ENCODE assay signal across 8 cellular contexts in the genomic region with DNA sequence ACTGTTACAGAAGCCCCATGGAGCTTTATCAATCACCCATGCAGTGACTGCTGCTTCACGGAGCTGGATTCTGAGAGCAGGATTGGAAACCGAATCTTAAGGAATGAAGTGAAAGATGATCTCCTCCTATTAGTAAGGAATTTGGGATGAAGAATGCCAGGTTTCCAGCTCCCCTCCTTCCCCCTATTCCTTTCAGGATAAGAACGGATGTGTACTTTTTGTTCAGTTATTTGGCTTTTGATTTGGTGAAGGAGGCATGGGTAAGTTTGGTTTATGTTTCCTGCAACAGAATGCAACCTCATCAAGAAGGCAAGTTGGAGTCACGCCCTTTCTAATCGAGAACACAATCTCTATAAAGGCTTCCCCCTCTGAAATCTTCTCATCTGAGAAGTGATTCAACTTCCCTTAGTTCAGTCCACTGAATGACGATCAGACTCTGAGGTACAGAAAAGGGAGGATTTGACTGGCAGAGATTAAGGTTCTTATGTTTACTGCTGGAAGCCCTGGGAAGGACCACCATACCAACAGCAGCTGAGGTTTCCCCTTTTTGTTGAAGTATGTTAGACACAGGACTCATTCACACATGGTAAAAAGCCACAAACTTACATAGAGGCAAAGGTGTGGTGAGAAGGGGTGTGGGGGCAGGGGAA. TPM values are rescaled to one million over a fixed set of nuclear protein-coding genes. Genes with fewer than 3 reads are reported as not detected.
DNase-seq lines count a peak whose midpoint lies in the region; ATAC-seq and TF ChIP-seq lines count a peak whose summit lies in the region.

No MANE protein-coding gene starts in this region.

- no peaks in the 10 kb centered on the region for H3K27me3 ChIP-seq in prostate gland (replicated peaks; ENCODE audit: insufficient read depth)

- TF ChIP-seq CTCF in HFF-Myc (IDR thresholded peaks at IDR 0.05; ENCODE audit: low read depth, low read length, missing control alignments) (no peak), epithelial cell of esophagus (IDR thresholded peaks at IDR 0.05; ENCODE audit: insufficient read depth, low read depth, low read length, missing control alignments) (no peak), prostate gland (IDR thresholded peaks at IDR 0.05) (no peak), endothelial cell (IDR thresholded peaks at IDR 0.05; ENCODE audit: unreplicated experiment) (no peak)

- no peaks in the 10 kb centered on the region for H3K9me3 ChIP-seq in prostate gland

- peaks cover 8% of the 10 kb centered on the region for H3K36me3 Mint-ChIP-seq in endothelial cell (ENCODE audit: low read depth, unreplicated experiment)

- TF ChIP-seq POLR2A in prostate gland (IDR thresholded peaks at IDR 0.05): no peak

- no peak overlapping the region for H3K27ac Mint-ChIP-seq in endothelial cell (ENCODE audit: unreplicated experiment)

- peaks cover 31% of the 10 kb centered on the region for H3K4me1 Mint-ChIP-seq in endothelial cell (ENCODE audit: unreplicated experiment)

- H3K4me1 ChIP-seq in prostate gland (replicated peaks): peaks cover 48% of the 10 kb centered on the region

- H3K4me3 ChIP-seq in HFF-Myc (replicated peaks; ENCODE audit: low read depth, low read length): peak overlapping the region; percentile 20
- no peak overlapping the region for H3K4me3 ChIP-seq in epithelial cell of esophagus (ENCODE audit: low read length)
- peak overlapping the region in 1 of 2 donors; percentile 2 for H3K4me3 ChIP-seq in prostate gland

- no peaks in the 10 kb centered on the region for H3K36me3 ChIP-seq in prostate gland

- no peak overlapping the region for H3K4me3 Mint-ChIP-seq in endothelial cell (ENCODE audit: unreplicated experiment)

- H3K27me3 Mint-ChIP-seq in endothelial cell (ENCODE audit: unreplicated experiment): peaks cover 7% of the 10 kb centered on the region

- no peak for ATAC-seq in GM21529 (IDR thresholded peaks at IDR 0.05; ENCODE audit: unreplicated experiment)

- H3K9me3 Mint-ChIP-seq in endothelial cell (ENCODE audit: unreplicated experiment): no peaks in the 10 kb centered on the region

- intact Hi-C loops in prostate gland (cut with DNase I): loop anchor here (5.0 kb wide), 1 partner anchor 39 kb away; no protein-coding TSS in a partner anchor

- 4% methylated on average over 6 of the region's 6 CpGs for WGBS in prostate gland

- H3K27ac ChIP-seq in prostate gland: peak overlapping the region; percentile 98

- DNase-seq in HFF-Myc (ENCODE audit: extremely low read depth, low read depth): peak; percentile 33
- peak; percentile 51 for DNase-seq in T-helper 22 cell (ENCODE audit: low read depth)
- DNase-seq in epithelial cell of esophagus (ENCODE audit: low read depth): peak; percentile 15
- DNase-seq in prostate gland (ENCODE audit: low spot score): no peak
- no peak for DNase-seq in NCI-H1436 treated with DMSO at 0.1 percent for 48 hours (lab: John Stamatoyannopoulos, UW)
- DNase-seq in endothelial cell (ENCODE audit: low spot score): no peak
- no peak for DNase-seq in NCI-H2171 treated with DMSO at 0.1 percent for 48 hours (lab: John Stamatoyannopoulos, UW)

RNA-seq across cellular contexts. Expression of gene ELMO2, which starts 5.5 kb away (rescaled TPM):
- total RNA-seq in prostate gland (100 to 1,000 TPM in 1 of 2 donors, 10 to 100 TPM in 1; 47.7 to 117 TPM), endothelial cell (ENCODE audit: unreplicated experiment) (35.6 TPM)

Comparison
In these comparisons a context has a peak if more than half of its experiments do, and no peak if none do; other contexts are left out.
1. DNase-seq: peak in HFF-Myc (single experiment), T-helper 22 cell (single experiment) and epithelial cell of esophagus (single experiment); none in prostate gland (single experiment), NCI-H1436 treated with DMSO at 0.1 percent for 48 hours (single experiment), endothelial cell (single experiment) and NCI-H2171 treated with DMSO at 0.1 percent for 48 hours (single experiment).